Comparison of ENCODE assay signal across 8 cellular contexts in genomic region chrX:70289168-70289792, GRCh38. TPM values are rescaled to one million over a fixed set of nuclear protein-coding genes. Genes with fewer than 3 reads are reported as not detected.
A peak's percentile ranks its signal among the peaks of the same experiment; 100 is the strongest.
DNase-seq lines count a peak whose midpoint lies in the region; ATAC-seq, FAIRE-seq and TF ChIP-seq lines count a peak whose summit lies in the region.

No MANE protein-coding gene starts in this region.

- no peak for TF ChIP-seq CTCF in cardiac muscle cell (IDR thresholded peaks at IDR 0.05; ENCODE audit: low read depth, low read length)
- no peak for TF ChIP-seq CTCF in keratinocyte (optimal IDR thresholded peaks at IDR 0.05 in 1 of 3, IDR thresholded peaks at IDR 0.05 in 1 of 3, conservative IDR thresholded peaks at IDR 0.05 in 1 of 3; ENCODE audit: extremely low read depth in 1 of 3, insufficient read depth in 2 of 3, low read length in 3 of 3)
- TF ChIP-seq CTCF in thoracic aorta (IDR thresholded peaks at IDR 0.05) = no peak

- H3K9me3 Mint-ChIP-seq in activated T-helper 2 cell treated with anti-CD3 and anti-CD28 coated beads, Interferon-gamma antibody, Interleukin-2, Interleukin-4, amounts not matched to agents 10 μg/mL and 5 μg/mL and 100 μg/mL, durations not matched to agents 14 hours and 24 hours and 36 hours = no peaks in the 10 kb centered on the region

- no peaks in the 10 kb centered on the region for H3K27me3 Mint-ChIP-seq in activated T-helper 2 cell treated with anti-CD3 and anti-CD28 coated beads, Interferon-gamma antibody, Interleukin-2, Interleukin-4, amounts not matched to agents 10 μg/mL and 5 μg/mL and 100 μg/mL, durations not matched to agents 14 hours and 24 hours and 36 hours (ENCODE audit: low read depth)

- peaks cover 29% of the 10 kb centered on the region for H3K36me3 Mint-ChIP-seq in activated T-helper 2 cell treated with anti-CD3 and anti-CD28 coated beads, Interferon-gamma antibody, Interleukin-2, Interleukin-4, amounts not matched to agents 10 μg/mL and 5 μg/mL and 100 μg/mL, durations not matched to agents 14 hours and 24 hours and 36 hours (ENCODE audit: low read depth)

- no peaks in the 10 kb centered on the region for H3K27me3 ChIP-seq in cardiac muscle cell
- H3K27me3 ChIP-seq in keratinocyte (ENCODE audit: control insufficient read depth, extremely low read depth, insufficient read depth, low read length) = no peaks in the 10 kb centered on the region
- H3K27me3 ChIP-seq in thoracic aorta (replicated peaks; ENCODE audit: insufficient read depth) = no peaks in the 10 kb centered on the region

- ATAC-seq in thoracic aorta (ENCODE audit: insufficient number of reproducible peaks, low FRiP score, low read depth) (no peak), HG03280 (IDR thresholded peaks at IDR 0.05; ENCODE audit: unreplicated experiment) (no peak)

- H3K27ac ChIP-seq in cardiac muscle cell = peak overlapping the region; percentile 50
- H3K27ac ChIP-seq in keratinocyte (ENCODE audit: control insufficient read depth, insufficient read depth, low read length) = peak overlapping the region; percentile 52
- H3K27ac ChIP-seq in thoracic aorta = peak overlapping the region; percentile 50 to 80

- H4K20me1 ChIP-seq in keratinocyte (ENCODE audit: control insufficient read depth, extremely low read depth, insufficient read depth, low read length) = no peaks in the 10 kb centered on the region

- no peaks in the 10 kb centered on the region for H3K9me1 ChIP-seq in keratinocyte (ENCODE audit: control insufficient read depth, extremely low read depth, insufficient read depth, low read length)

- peak overlapping the region; percentile 85 for H3K27ac Mint-ChIP-seq in activated T-helper 2 cell treated with anti-CD3 and anti-CD28 coated beads, Interferon-gamma antibody, Interleukin-2, Interleukin-4, amounts not matched to agents 10 μg/mL and 5 μg/mL and 100 μg/mL, durations not matched to agents 14 hours and 24 hours and 36 hours

- DNase-seq in cardiac muscle cell (ENCODE audit: low read depth in 1 of 2, low spot score in 1 of 2) (no peak), cardiac septum (ENCODE audit: low spot score) (no peak), keratinocyte (ENCODE audit: low read depth, low spot score) (no peak), thoracic aorta (ENCODE audit: low spot score) (no peak), MV-4-11 (lab: John Stamatoyannopoulos, UW) (no peak), HuH-7.5 (ENCODE audit: low spot score) (no peak)
- no peak for DNase-seq in activated T-helper 2 cell treated with anti-CD3 and anti-CD28 coated beads, Interferon-gamma antibody, Interleukin-2, Interleukin-4, amounts not matched to agents 10 μg/mL and 5 μg/mL and 100 μg/mL, durations not matched to agents 14 hours and 24 hours and 36 hours (ENCODE audit: low spot score)

- H2AFZ ChIP-seq in keratinocyte (ENCODE audit: control insufficient read depth, low read length) = peak overlapping the region; percentile 81

- intact Hi-C loops in cardiac septum (cut with DNase I) = no loop called here
- intact Hi-C loops in activated T-helper 2 cell treated with anti-CD3 and anti-CD28 coated beads, Interferon-gamma antibody, Interleukin-2, Interleukin-4, amounts not matched to agents 10 μg/mL and 5 μg/mL and 100 μg/mL, durations not matched to agents 14 hours and 24 hours and 36 hours (cut with micrococcal nuclease) = loop anchor here (2.0 kb wide), 1 partner anchor 48 kb away; no protein-coding TSS in a partner anchor

- H3K36me3 ChIP-seq in cardiac muscle cell (no peaks in the 10 kb centered on the region), keratinocyte (ENCODE audit: control insufficient read depth in 2 of 2, extremely low read depth in 1 of 2, insufficient read depth in 2 of 2, low read length in 2 of 2) (peaks cover 0 to 4% of the 10 kb centered on the region in 2 experiments), thoracic aorta (no peaks in the 10 kb centered on the region)

- H3K9me3 ChIP-seq in cardiac muscle cell (ENCODE audit: low read depth) (no peaks in the 10 kb centered on the region), keratinocyte (ENCODE audit: control insufficient read depth, low read depth, low read length) (no peaks in the 10 kb centered on the region), thoracic aorta (no peaks in the 10 kb centered on the region)

- dilution Hi-C loops in keratinocyte (cut with MboI; ENCODE audit: extremely low pct_ligation_motif_present, low sequenced_read_pairs) = no loop called here

- peak overlapping the region; percentile 76 for H3K9ac ChIP-seq in keratinocyte (ENCODE audit: control insufficient read depth, extremely low read depth, insufficient read depth, low read length)

- H3K4me2 ChIP-seq in keratinocyte (ENCODE audit: control insufficient read depth, extremely low read depth, insufficient read depth, low read depth, low read length) = peak overlapping the region; percentile 82

- peak overlapping the region; percentile 93 for H3K4me3 Mint-ChIP-seq in activated T-helper 2 cell treated with anti-CD3 and anti-CD28 coated beads, Interferon-gamma antibody, Interleukin-2, Interleukin-4, amounts not matched to agents 10 μg/mL and 5 μg/mL and 100 μg/mL, durations not matched to agents 14 hours and 24 hours and 36 hours (ENCODE audit: low read depth)

- peaks cover 23% of the 10 kb centered on the region for H3K4me1 Mint-ChIP-seq in activated T-helper 2 cell treated with anti-CD3 and anti-CD28 coated beads, Interferon-gamma antibody, Interleukin-2, Interleukin-4, amounts not matched to agents 10 μg/mL and 5 μg/mL and 100 μg/mL, durations not matched to agents 14 hours and 24 hours and 36 hours (ENCODE audit: low read depth)

- peaks cover 14% of the 10 kb centered on the region for H3K79me2 ChIP-seq in keratinocyte (ENCODE audit: control insufficient read depth, insufficient read depth, low read length)

- FAIRE-seq in keratinocyte (lab: Jason Lieb, UNC) = no peak

- H3K4me3 ChIP-seq in cardiac muscle cell (peak overlapping the region; percentile 49), keratinocyte (ENCODE audit: control insufficient read depth in 2 of 3, extremely low read depth in 1 of 3, insufficient read depth in 2 of 3, low read depth in 1 of 3, low read length in 3 of 3) (peak overlapping the region; percentile 48 to 82 (median 77)), thoracic aorta (peak overlapping the region; percentile 73)

- no peaks in the 10 kb centered on the region for H3K4me1 ChIP-seq in cardiac muscle cell (ENCODE audit: low read depth)
- H3K4me1 ChIP-seq in keratinocyte (ENCODE audit: control insufficient read depth, extremely low read depth, insufficient read depth, low read length) = peaks cover 15% of the 10 kb centered on the region
- H3K4me1 ChIP-seq in thoracic aorta (ENCODE audit: control insufficient read depth in 1 of 2, low read depth in 2 of 2) = no peaks in the 10 kb centered on the region

RNA-seq across cellular contexts. Expression of gene PDZD11, which starts 0.4 kb away (rescaled TPM):
- total RNA-seq in cardiac muscle cell (26.3 and 34.9 TPM in 2 replicates), cardiac septum (32.7 TPM), thoracic aorta (10 to 100 TPM; 18.0 to 21.3 TPM)
- polyA plus RNA-seq in cardiac muscle cell (62.9 and 75.8 TPM in 2 replicates), keratinocyte (102 to 127 TPM (median 109 TPM) in 3 replicates)
- 27.7 and 31.4 TPM in 2 replicates for total RNA-seq in activated T-helper 2 cell treated with anti-CD3 and anti-CD28 coated beads, Interferon-gamma antibody, Interleukin-2, Interleukin-4, amounts not matched to agents 10 μg/mL and 5 μg/mL and 100 μg/mL, durations not matched to agents 14 hours and 24 hours and 36 hours
- polyA plus RNA-seq in keratinocyte (2011; ENCODE audit: low read depth) = 11.2 TPM
- 125 and 173 TPM in 2 replicates for polyA plus RNA-seq in keratinocyte (2011; cell fraction: cytosol; rRNA removed)
- polyA plus RNA-seq in keratinocyte (2011; cell fraction: nucleus; rRNA removed) = 91.0 and 107 TPM in 2 replicates
- polyA plus RNA-seq in keratinocyte (2012; ENCODE audit: low replicate concordance) = 49.2 and 72.9 TPM in 2 replicates
- polyA minus RNA-seq in keratinocyte = 48.7 to 117 TPM (median 103 TPM) in 3 replicates
- polyA minus RNA-seq in keratinocyte (2011; cell fraction: cytosol; rRNA and poly(A)+ RNA removed) = 45.8 TPM
- 15.5 and 22.1 TPM in 2 replicates for polyA minus RNA-seq in keratinocyte (2011; cell fraction: nucleus; rRNA and poly(A)+ RNA removed)

RNA-seq across cellular contexts. Expression of gene KIF4A, which starts 0.6 kb away (rescaled TPM):
- total RNA-seq in cardiac muscle cell (3.5 and 25.1 TPM in 2 replicates), cardiac septum (0.38 TPM), thoracic aorta (1 to 10 TPM in 1 of 2 donors, not detected in 1; 1.7 TPM)
- polyA plus RNA-seq in cardiac muscle cell (4.7 and 22.7 TPM in 2 replicates), keratinocyte (1.1 to 7.1 TPM (median 6.6 TPM) in 3 replicates)
- 24.4 and 26.5 TPM in 2 replicates for total RNA-seq in activated T-helper 2 cell treated with anti-CD3 and anti-CD28 coated beads, Interferon-gamma antibody, Interleukin-2, Interleukin-4, amounts not matched to agents 10 μg/mL and 5 μg/mL and 100 μg/mL, durations not matched to agents 14 hours and 24 hours and 36 hours
- polyA plus RNA-seq in keratinocyte (2011; ENCODE audit: low read depth) = 0.11 TPM
- polyA plus RNA-seq in keratinocyte (2011; cell fraction: cytosol; rRNA removed) = 1.3 and 2.0 TPM in 2 replicates
- polyA plus RNA-seq in keratinocyte (2011; cell fraction: nucleus; rRNA removed) = 1.7 and 2.2 TPM in 2 replicates
- 0.07 and 5.7 TPM in 2 replicates for polyA plus RNA-seq in keratinocyte (2012; ENCODE audit: low replicate concordance)
- 0.63 to 6.5 TPM (median 2.1 TPM) in 3 replicates for polyA minus RNA-seq in keratinocyte
- polyA minus RNA-seq in keratinocyte (2011; cell fraction: cytosol; rRNA and poly(A)+ RNA removed) = 3.1 TPM
- polyA minus RNA-seq in keratinocyte (2011; cell fraction: nucleus; rRNA and poly(A)+ RNA removed) = 1.1 and 2.3 TPM in 2 replicates

RNA-seq across cellular contexts. Expression of gene RAB41, which starts 7.3 kb away (rescaled TPM):
- not detected in 2 replicates for total RNA-seq in cardiac muscle cell
- 0.26 TPM in 1 of 2 replicates, not detected in the other for polyA plus RNA-seq in cardiac muscle cell
- total RNA-seq in cardiac septum = not detected
- not detected in 2 replicates for total RNA-seq in activated T-helper 2 cell treated with anti-CD3 and anti-CD28 coated beads, Interferon-gamma antibody, Interleukin-2, Interleukin-4, amounts not matched to agents 10 μg/mL and 5 μg/mL and 100 μg/mL, durations not matched to agents 14 hours and 24 hours and 36 hours
- polyA plus RNA-seq in keratinocyte = not detected in 3 replicates
- polyA plus RNA-seq in keratinocyte (2011; ENCODE audit: low read depth) = not detected
- not detected in 2 replicates for polyA plus RNA-seq in keratinocyte (2011; cell fraction: cytosol; rRNA removed)
- polyA plus RNA-seq in keratinocyte (2011; cell fraction: nucleus; rRNA removed) = not detected in 2 replicates
- 0.10 TPM in 1 of 2 replicates, not detected in the other for polyA plus RNA-seq in keratinocyte (2012; ENCODE audit: low replicate concordance)
- polyA minus RNA-seq in keratinocyte = not detected in 3 replicates
- polyA minus RNA-seq in keratinocyte (2011; cell fraction: cytosol; rRNA and poly(A)+ RNA removed) = not detected
- polyA minus RNA-seq in keratinocyte (2011; cell fraction: nucleus; rRNA and poly(A)+ RNA removed) = not detected in 2 replicates
- not detected for total RNA-seq in thoracic aorta

RNA-seq across cellular contexts. Expression of gene ARR3, which starts 21.1 kb away (rescaled TPM):
- total RNA-seq in cardiac muscle cell = not detected in 2 replicates
- polyA plus RNA-seq in cardiac muscle cell = 0.10 and 0.32 TPM in 2 replicates
- total RNA-seq in cardiac septum = not detected
- total RNA-seq in activated T-helper 2 cell treated with anti-CD3 and anti-CD28 coated beads, Interferon-gamma antibody, Interleukin-2, Interleukin-4, amounts not matched to agents 10 μg/mL and 5 μg/mL and 100 μg/mL, durations not matched to agents 14 hours and 24 hours and 36 hours = not detected in 2 replicates
- polyA plus RNA-seq in keratinocyte = not detected in 3 replicates
- not detected for polyA plus RNA-seq in keratinocyte (2011; ENCODE audit: low read depth)
- not detected in 2 replicates for polyA plus RNA-seq in keratinocyte (2011; cell fraction: cytosol; rRNA removed)
- not detected in 2 replicates for polyA plus RNA-seq in keratinocyte (2011; cell fraction: nucleus; rRNA removed)
- not detected in 2 replicates for polyA plus RNA-seq in keratinocyte (2012; ENCODE audit: low replicate concordance)
- not detected in 3 replicates for polyA minus RNA-seq in keratinocyte
- not detected for polyA minus RNA-seq in keratinocyte (2011; cell fraction: cytosol; rRNA and poly(A)+ RNA removed)
- not detected in 2 replicates for polyA minus RNA-seq in keratinocyte (2011; cell fraction: nucleus; rRNA and poly(A)+ RNA removed)
- total RNA-seq in thoracic aorta = not detected

RNA-seq across cellular contexts. Expression of gene P2RY4, which starts 29.3 kb away (rescaled TPM):
- total RNA-seq in cardiac muscle cell (0.09 TPM in 1 of 2 replicates, not detected in the other), cardiac septum (0.24 TPM), thoracic aorta (1 to 10 TPM; 1.4 to 3.9 TPM)
- polyA plus RNA-seq in cardiac muscle cell (0.17 TPM in 1 of 2 replicates, not detected in the other), keratinocyte (0.06 to 0.09 TPM in 2 of 3 replicates, not detected in the other)
- total RNA-seq in activated T-helper 2 cell treated with anti-CD3 and anti-CD28 coated beads, Interferon-gamma antibody, Interleukin-2, Interleukin-4, amounts not matched to agents 10 μg/mL and 5 μg/mL and 100 μg/mL, durations not matched to agents 14 hours and 24 hours and 36 hours = 0.55 and 0.71 TPM in 2 replicates
- polyA plus RNA-seq in keratinocyte (2011; ENCODE audit: low read depth) = not detected
- not detected in 2 replicates for polyA plus RNA-seq in keratinocyte (2011; cell fraction: cytosol; rRNA removed)
- polyA plus RNA-seq in keratinocyte (2011; cell fraction: nucleus; rRNA removed) = 0.56 TPM in 2 replicates
- polyA plus RNA-seq in keratinocyte (2012; ENCODE audit: low replicate concordance) = 0.25 TPM in 1 of 2 replicates, not detected in the other
- polyA minus RNA-seq in keratinocyte = 0.77 to 1.6 TPM in 2 of 3 replicates, not detected in the other
- polyA minus RNA-seq in keratinocyte (2011; cell fraction: cytosol; rRNA and poly(A)+ RNA removed) = not detected
- 0.42 and 1.1 TPM in 2 replicates for polyA minus RNA-seq in keratinocyte (2011; cell fraction: nucleus; rRNA and poly(A)+ RNA removed)
